Comparison of ENCODE assay signal across 21 cellular contexts in genomic region chr7:28998110-28998509, GRCh38. TPM values are rescaled to one million over a fixed set of nuclear protein-coding genes. Genes with fewer than 3 reads are reported as not detected.
DNase-seq lines count a peak whose midpoint lies in the region; ATAC-seq and TF ChIP-seq lines count a peak whose summit lies in the region.
"Had no signal": no experiment of that assay in that cellular context is flagged by ENCODE, and none has a peak within 500 bp of the region (broad histone marks: within the 10 kb centered on the region; RNA-seq: fewer than 3 reads in every experiment).

No MANE protein-coding gene starts in this region.

- no peak overlapping the region for H3K4me2 ChIP-seq in mesenchymal stem cell (ENCODE audit: low read length, poor library complexity, severe bottlenecking)
- H3K4me2 ChIP-seq: PC-9 had no signal

- no peak overlapping the region for H3K14ac ChIP-seq in mesenchymal stem cell (ENCODE audit: low read length in 2 of 2)

- peak overlapping the region in 1 of 2 experiments; percentile 46 for H3K18ac ChIP-seq in mesenchymal stem cell (ENCODE audit: low read depth in 1 of 2, low read length in 2 of 2)

- H3K36me3 ChIP-seq in heart left ventricle (no peaks in the 10 kb centered on the region), mesenchymal stem cell (ENCODE audit: control insufficient read depth in 1 of 2, insufficient read depth in 2 of 2, low read depth in 1 of 2, low read length in 2 of 2) (no peaks in the 10 kb centered on the region), spleen (no peaks in the 10 kb centered on the region)
- H3K36me3 ChIP-seq: uterus, WERI-Rb-1 had no signal

- H2AK5ac ChIP-seq in mesenchymal stem cell (ENCODE audit: low read length, severe bottlenecking): no peak overlapping the region

- H3K4me3 ChIP-seq in heart left ventricle (no peak overlapping the region), mesenchymal stem cell (ENCODE audit: insufficient read depth in 1 of 2, low read depth in 1 of 2, low read length in 2 of 2) (peak overlapping the region in 1 of 2 experiments; percentile 18), spleen (no peak overlapping the region)
- H3K4me3 ChIP-seq: K562, PC-9, testis, uterus had no signal

- no peak overlapping the region for H3K23ac ChIP-seq in mesenchymal stem cell (ENCODE audit: low read length in 2 of 2)

- peak; percentile 24 for DNase-seq in SHP77 treated with DMSO at 0.1 percent for 48 hours (lab: John Stamatoyannopoulos, UW)
- DNase-seq in SHP77 (lab: John Stamatoyannopoulos, UW): no peak
- peak in 1 of 5 donors; percentile 39 for DNase-seq in heart left ventricle
- peak; percentile 45 for DNase-seq in mesenchymal stem cell
- no peak for DNase-seq in spleen
- no peak for DNase-seq in activated effector memory CD4-positive, alpha-beta T cell treated with Interleukin-2 at 50 U/mL for 16 hours
- DNase-seq in NCI-H510A treated with DMSO at 0.1 percent for 48 hours (lab: John Stamatoyannopoulos, UW): no peak
- DNase-seq: activated CD4-positive, alpha-beta T cell treated with anti-CD3 and anti-CD28 coated beads for 48 hours; activated CD8-positive, alpha-beta memory T cell treated with anti-CD3 and anti-CD28 coated beads for 24 hours; activated T-cell treated with anti-CD3 and anti-CD28 coated beads for 4 hours; anterior cingulate cortex; naive thymus-derived CD4-positive, alpha-beta T cell; NCI-H1092; NCI-H526 treated with DMSO at 0.1 percent for 48 hours; PC-9; stimulated activated CD8-positive, alpha-beta memory T cell treated with anti-CD3 and anti-CD28 coated beads, Interleukin-4, amount 100 ng/mL, for 48 hours; testis; uterus; WERI-Rb-1 had no signal

- no peak overlapping the region for H2BK15ac ChIP-seq in mesenchymal stem cell (ENCODE audit: low read depth, poor library complexity, severe bottlenecking)

- H3K9ac ChIP-seq in mesenchymal stem cell (ENCODE audit: low read length): no peak overlapping the region

- H2BK120ac ChIP-seq in mesenchymal stem cell (ENCODE audit: low read depth, low read length): no peak overlapping the region

- H4K8ac ChIP-seq in mesenchymal stem cell (ENCODE audit: low read length): no peak overlapping the region

- no peak overlapping the region for H4K91ac ChIP-seq in mesenchymal stem cell (ENCODE audit: low read length)

- H2AFZ ChIP-seq in mesenchymal stem cell (ENCODE audit: low read depth, low read length): no peak overlapping the region
- H2AFZ ChIP-seq: PC-9 had no signal

- H3K4ac ChIP-seq in mesenchymal stem cell (ENCODE audit: low read depth in 1 of 2, low read length in 2 of 2): peak overlapping the region in 1 of 2 experiments; percentile 80

- ATAC-seq in heart left ventricle (peak; percentile 12 to 83 (median 63)), GM21825 (IDR thresholded peaks at IDR 0.05; ENCODE audit: unreplicated experiment) (no peak)
- ATAC-seq: K562; naive thymus-derived CD4-positive, alpha-beta T cell had no signal

- H2BK5ac ChIP-seq in mesenchymal stem cell (ENCODE audit: low read depth, low read length, poor library complexity, severe bottlenecking): no peak overlapping the region

- H2BK12ac ChIP-seq in mesenchymal stem cell (ENCODE audit: low read length in 2 of 2): peak overlapping the region in 1 of 2 experiments; percentile 11

- intact Hi-C loops in heart left ventricle (cut with DNase I) (no loop called here), spleen (cut with DNase I; ENCODE audit: low total_unique reads) (no loop called here)

- WGBS in heart left ventricle, 4 donors: 14 to 37% (median 20%) methylated on average over 4 of the region's 4 CpGs
- WGBS in mesenchymal stem cell: 13% methylated on average over 4 of the region's 4 CpGs
- WGBS in spleen, 5 donors: 50 to 71% (median 68%) methylated on average over 4 of the region's 4 CpGs

- no peak for TF ChIP-seq POLR2A in heart left ventricle (IDR thresholded peaks at IDR 0.05)
- no peak for TF ChIP-seq POLR2A in spleen (IDR thresholded peaks at IDR 0.05)

- no peaks in the 10 kb centered on the region for H3K79me1 ChIP-seq in mesenchymal stem cell (replicated peaks; ENCODE audit: low read length, poor library complexity, severe bottlenecking)

- peak overlapping the region in 8 of 12 donors; percentile 4 to 61 (median 45) for H3K27ac ChIP-seq in heart left ventricle
- no peak overlapping the region for H3K27ac ChIP-seq in mesenchymal stem cell (ENCODE audit: low read length, poor library complexity, severe bottlenecking)
- peak overlapping the region in 6 of 8 donors; percentile 15 to 59 (median 52) for H3K27ac ChIP-seq in spleen
- H3K27ac ChIP-seq: PC-9, testis, uterus, WERI-Rb-1 had no signal

- no peaks in the 10 kb centered on the region for H3K27me3 ChIP-seq in heart left ventricle
- peaks cover 9 to 18% of the 10 kb centered on the region in 2 experiments for H3K27me3 ChIP-seq in mesenchymal stem cell (ENCODE audit: control insufficient read depth in 1 of 2, insufficient read depth in 1 of 2, low read length in 2 of 2)
- H3K27me3 ChIP-seq in spleen (replicated peaks in 1 of 7): no peaks in the 10 kb centered on the region
- H3K27me3 ChIP-seq: testis, uterus had no signal

- H3K9me3 ChIP-seq in heart left ventricle (no peaks in the 10 kb centered on the region), mesenchymal stem cell (ENCODE audit: control insufficient read depth, low read length) (no peaks in the 10 kb centered on the region), spleen (no peaks in the 10 kb centered on the region)
- H3K9me3 ChIP-seq: testis, uterus had no signal

- TF ChIP-seq CTCF in heart left ventricle (IDR thresholded peaks at IDR 0.05) (no peak), spleen (IDR thresholded peaks at IDR 0.05 in 8 of 11, conservative IDR thresholded peaks at IDR 0.05 in 3 of 11) (no peak)

- H3K4me1 ChIP-seq in heart left ventricle (peaks cover 3 to 47% (median 24%) of the 10 kb centered on the region in 12 donors), mesenchymal stem cell (ENCODE audit: control insufficient read depth, insufficient read depth, low read depth, low read length) (no peaks in the 10 kb centered on the region), spleen (peaks cover 10 to 32% (median 24%) of the 10 kb centered on the region in 6 donors)
- H3K4me1 ChIP-seq: testis, uterus had no signal

RNA-seq across cellular contexts. Expression of gene TRIL, which starts 40.0 kb away (rescaled TPM):
- total RNA-seq in heart left ventricle (1 to 10 TPM; 1.5 to 7.0 (median 3.2) TPM), spleen (10 to 100 TPM in 1 of 7 donors, 1 to 10 TPM in 6; 1.0 to 10.0 (median 6.7) TPM)
- polyA plus RNA-seq in heart left ventricle (1 to 10 TPM in 1 of 2 donors, under 1 TPM in 1; 0.53 to 1.8 TPM), spleen (under 1 TPM; 0.33 to 0.96 (median 0.42) TPM)
- polyA plus RNA-seq in mesenchymal stem cell (2013, experiment 1 of 2): 6.3 TPM
- polyA plus RNA-seq in mesenchymal stem cell (2013, experiment 2 of 2): 6.2 TPM
- total RNA-seq: K562, PC-9 had no signal
- polyA plus RNA-seq: K562; naive thymus-derived CD4-positive, alpha-beta T cell had no signal

Comparison
In these comparisons a context has a peak if more than half of its experiments do, and no peak if none do; other contexts are left out.
1. DNase-seq: peak in SHP77 treated with DMSO at 0.1 percent for 48 hours (single experiment) and mesenchymal stem cell (single experiment); none in SHP77 (0 of 2), spleen (single experiment), activated effector memory CD4-positive, alpha-beta T cell treated with Interleukin-2 at 50 U/mL for 16 hours (single experiment) and NCI-H510A treated with DMSO at 0.1 percent for 48 hours (single experiment).